In the genomic region with DNA sequence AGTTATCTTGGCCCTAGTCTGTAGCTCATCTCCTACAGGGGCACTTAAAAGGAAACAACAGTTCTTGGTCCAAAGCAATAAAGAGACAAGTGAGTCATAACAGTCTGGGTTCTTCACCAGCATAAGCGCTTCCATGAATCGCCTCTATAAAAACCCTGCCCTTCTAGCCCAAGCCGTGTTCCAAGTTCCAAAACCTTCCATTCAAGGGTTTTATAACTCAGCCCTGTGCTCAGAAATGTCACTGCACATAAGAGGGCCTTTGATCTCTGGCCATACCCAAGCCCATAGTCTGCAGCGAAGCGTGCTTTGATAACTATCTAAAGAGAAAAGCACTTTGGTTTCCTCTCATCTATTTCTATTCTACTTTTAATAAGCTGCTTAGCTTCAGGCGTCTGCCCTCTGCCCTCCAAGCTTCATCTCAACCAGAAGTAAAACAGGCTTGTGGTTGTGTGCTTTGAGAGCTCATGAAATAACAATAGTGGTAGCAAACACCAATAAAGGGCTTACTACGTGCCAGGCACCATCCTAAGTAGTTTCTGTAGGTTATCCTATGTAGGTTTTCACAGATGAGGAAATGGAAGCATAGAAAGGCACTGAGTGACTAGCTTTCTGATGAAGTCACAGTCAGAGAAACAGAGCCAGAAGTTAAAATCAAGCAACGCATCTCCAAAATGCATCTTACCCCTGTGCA, we compare ENCODE assay signal across 10 cellular contexts.
DNase-seq lines count a peak whose midpoint lies in the region; ATAC-seq and TF ChIP-seq lines count a peak whose summit lies in the region.
"Had no signal": no experiment of that assay in that cellular context is flagged by ENCODE, and none has a peak within 500 bp of the region (broad histone marks: within the 10 kb centered on the region; RNA-seq: fewer than 3 reads in every experiment).

No MANE protein-coding gene starts in this region.

- H3K9me3 ChIP-seq in Peyer's patch: no peaks in the 10 kb centered on the region
- H3K9me3 ChIP-seq: HAP-1 had no signal

- H3K4me3 Mint-ChIP-seq in brain: peak overlapping the region in 1 of 5 experiments; percentile 39

- ATAC-seq in GM18517 (IDR thresholded peaks at IDR 0.05; ENCODE audit: unreplicated experiment) (no peak), GM19035 (IDR thresholded peaks at IDR 0.05; ENCODE audit: unreplicated experiment) (no peak)

- WGBS in lower leg skin, 2 donors: 53 to 54% methylated on average over 8 of the region's 8 CpGs

- H3K27me3 Mint-ChIP-seq in brain: no peaks in the 10 kb centered on the region

- H3K27ac Mint-ChIP-seq in brain: peak overlapping the region in 3 of 5 experiments; percentile 36 to 67 (median 59)

- peaks cover 0 to 34% (median 9%) of the 10 kb centered on the region in 4 donors for H3K4me1 ChIP-seq in Peyer's patch
- H3K4me1 ChIP-seq: HAP-1 had no signal

- DNase-seq in GM03348 (ENCODE audit: low spot score): peak; percentile 59
- DNase-seq in Peyer's patch: no peak
- peak; percentile 42 for DNase-seq in renal cortical epithelial cell (ENCODE audit: low read depth)
- no peak for DNase-seq in lower leg skin (ENCODE audit: low spot score in 2 of 2)
- DNase-seq in NCI-H748 (lab: John Stamatoyannopoulos, UW; ENCODE audit: unreplicated experiment): no peak

- H3K4me1 Mint-ChIP-seq in brain: peaks cover 23% of the 10 kb centered on the region

- TF ChIP-seq CTCF in Peyer's patch (IDR thresholded peaks at IDR 0.05) (peak in 2 of 6 experiments; percentile 7), brain (conservative IDR thresholded peaks at IDR 0.05) (no peak), lower leg skin (IDR thresholded peaks at IDR 0.05) (no peak)

- TF ChIP-seq POLR2A in Peyer's patch (IDR thresholded peaks at IDR 0.05) (no peak), lower leg skin (IDR thresholded peaks at IDR 0.05) (no peak)

- H3K4me3 ChIP-seq in Peyer's patch: no peak overlapping the region
- H3K4me3 ChIP-seq in lower leg skin (ENCODE audit: low read depth, poor library complexity, severe bottlenecking): no peak overlapping the region
- H3K4me3 ChIP-seq: HAP-1 had no signal

- H3K36me3 ChIP-seq in Peyer's patch: no peaks in the 10 kb centered on the region
- H3K36me3 ChIP-seq: HAP-1 had no signal

- H3K9me3 Mint-ChIP-seq in brain: peaks cover 10 to 19% (median 16%) of the 10 kb centered on the region in 5 experiments

- no peaks in the 10 kb centered on the region for H3K27me3 ChIP-seq in Peyer's patch

- peaks cover 19% of the 10 kb centered on the region for H3K36me3 Mint-ChIP-seq in brain

- peak overlapping the region; percentile 35 to 58 (median 48) for H3K27ac ChIP-seq in Peyer's patch
- H3K27ac ChIP-seq: epithelial cell of prostate had no signal

- intact Hi-C loops in lower leg skin (cut with DNase I; ENCODE audit: low total_unique reads): no loop called here

Comparison
In these comparisons a context has a peak if more than half of its experiments do, and no peak if none do; other contexts are left out.
1. DNase-seq: peak in GM03348 (single experiment) and renal cortical epithelial cell (single experiment); none in Peyer's patch (0 of 3), lower leg skin (0 of 2) and NCI-H748 (single experiment).